ENCODE assay signal across 1 cellular context in genomic region chr7:11505471-11505870, GRCh38.
TF ChIP-seq lines count a peak whose summit lies in the region.

No MANE protein-coding gene starts in this region.

TF ChIP-seq in GM23338, 12 proteins besides CTCF, POLR2A, EP300 and RAD21 (continued from another document):
- TF ChIP-seq ZNF462 (CRISPR knock-in tag; IDR thresholded peaks at IDR 0.05) (no peak), EZH2phosphoT487 (IDR thresholded peaks at IDR 0.05; ENCODE audit: unreplicated experiment) (no peak), ZNF331 (CRISPR knock-in tag; IDR thresholded peaks at IDR 0.05; ENCODE audit: low read depth) (no peak), CREB1 (CRISPR knock-in tag; IDR thresholded peaks at IDR 0.05; ENCODE audit: low read depth) (no peak)
